35 cellular contexts compared by ENCODE assay signal in the genomic region with DNA sequence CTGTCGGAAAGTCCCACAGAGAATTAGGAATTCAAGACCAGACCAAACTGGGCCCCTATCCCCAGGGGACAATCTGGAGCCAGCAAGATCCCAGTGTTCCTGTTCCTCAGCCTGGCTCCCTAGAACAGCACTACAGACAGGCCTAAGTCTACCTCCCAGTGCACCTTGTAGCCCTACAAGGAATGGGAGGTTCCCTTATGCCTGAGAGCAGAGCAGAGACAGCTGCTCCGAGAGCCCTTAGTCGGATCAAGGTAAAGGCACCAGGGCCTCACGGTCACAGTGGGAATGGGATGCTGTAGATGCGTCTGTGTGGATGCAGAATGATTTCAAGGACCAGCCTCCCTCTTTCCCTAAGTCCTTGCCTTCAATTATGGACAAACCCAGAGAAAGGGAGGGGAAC.
"Had no signal": no experiment of that assay in that cellular context is flagged by ENCODE, and none has a peak within 500 bp of the region (broad histone marks: within the 10 kb centered on the region; RNA-seq: fewer than 3 reads in every experiment).

No MANE protein-coding gene starts in this region.

- H3K4me1 ChIP-seq: body of pancreas, prostate gland, upper lobe of right lung had no signal

- H3K4me3 ChIP-seq: body of pancreas, coronary artery, gastroesophageal sphincter, ovary, prostate gland, sigmoid colon, stomach, suprapubic skin, tibial artery, upper lobe of right lung had no signal

- H3K4me3 Mint-ChIP-seq: activated naive CD8-positive, alpha-beta T cell; activated T-cell treated with anti-CD3 and anti-CD28 coated beads, Interleukin-2, amount 50 U/mL, for 72 hours; naive B cell; nephron progenitor cell; stimulated activated memory B cell treated with anti-CD40 and anti-IgM and Interleukin-4, amounts not matched to agents 10 μg/mL and 1 μg/mL and 100 μg/mL, for 72 hours; T-helper 2 cell treated with Interferon-gamma antibody and Interleukin-4, amounts not matched to agents 5 μg/mL and 100 μg/mL, for 36 hours had no signal

- ATAC-seq: activated T-cell treated with anti-CD3 and anti-CD28 coated beads, Interleukin-2, amount 50 U/mL, for 72 hours; body of pancreas; gastroesophageal sphincter; left ventricle myocardium superior; stimulated activated memory B cell treated with anti-CD40 and anti-IgM and Interleukin-4, amounts not matched to agents 10 μg/mL and 1 μg/mL and 100 μg/mL, for 72 hours; upper lobe of right lung had no signal

- H3K9me3 ChIP-seq: body of pancreas, gastroesophageal sphincter, neutrophil, ovary, prostate gland, sigmoid colon, stomach, suprapubic skin, upper lobe of right lung had no signal

- H3K36me3 ChIP-seq: gastroesophageal sphincter, neutrophil, ovary, prostate gland, sigmoid colon, stomach, suprapubic skin, tibial artery, upper lobe of right lung had no signal

- H3K36me3 Mint-ChIP-seq: activated naive CD8-positive, alpha-beta T cell; naive B cell; stimulated activated memory B cell treated with anti-CD40 and anti-IgM and Interleukin-4, amounts not matched to agents 10 μg/mL and 1 μg/mL and 100 μg/mL, for 72 hours had no signal

- H3K9me3 Mint-ChIP-seq: activated T-cell treated with anti-CD3 and anti-CD28 coated beads, Interleukin-2, amount 50 U/mL, for 72 hours; nephron progenitor cell; stimulated activated memory B cell treated with anti-CD40 and anti-IgM and Interleukin-4, amounts not matched to agents 10 μg/mL and 1 μg/mL and 100 μg/mL, for 72 hours; T-helper 2 cell treated with Interferon-gamma antibody and Interleukin-4, amounts not matched to agents 5 μg/mL and 100 μg/mL, for 36 hours had no signal

- H3K27me3 ChIP-seq: body of pancreas, dorsolateral prefrontal cortex, gastroesophageal sphincter, neutrophil, ovary, sigmoid colon, stomach, suprapubic skin, tibial artery, upper lobe of right lung had no signal

- H3K27me3 Mint-ChIP-seq: stimulated activated memory B cell treated with anti-CD40 and anti-IgM and Interleukin-4, amounts not matched to agents 10 μg/mL and 1 μg/mL and 100 μg/mL, for 72 hours had no signal

- H3K27ac ChIP-seq: body of pancreas, coronary artery, dorsolateral prefrontal cortex, gastroesophageal sphincter, neutrophil, ovary, prostate gland, sigmoid colon, stomach, suprapubic skin, tibial artery, upper lobe of right lung had no signal

- H3K4me1 Mint-ChIP-seq: naive B cell; stimulated activated memory B cell treated with anti-CD40 and anti-IgM and Interleukin-4, amounts not matched to agents 10 μg/mL and 1 μg/mL and 100 μg/mL, for 72 hours had no signal

- H3K27ac Mint-ChIP-seq: activated naive CD8-positive, alpha-beta T cell; activated T-cell treated with anti-CD3 and anti-CD28 coated beads, Interleukin-2, amount 50 U/mL, for 72 hours; nephron progenitor cell; stimulated activated memory B cell treated with anti-CD40 and anti-IgM and Interleukin-4, amounts not matched to agents 10 μg/mL and 1 μg/mL and 100 μg/mL, for 72 hours; T-helper 2 cell treated with Interferon-gamma antibody and Interleukin-4, amounts not matched to agents 5 μg/mL and 100 μg/mL, for 36 hours had no signal

- DNase-seq: activated CD4-positive, alpha-beta T cell treated with anti-CD3 and anti-CD28 coated beads for 4 hours; activated CD4-positive, alpha-beta T cell treated with anti-CD3 and anti-CD28 coated beads, Interleukin-2, amount 50 U/mL, for 4 hours; activated CD4-positive, CD25-positive, alpha-beta regulatory T cell; activated effector memory CD4-positive, alpha-beta T cell treated with Interleukin-2 at 50 U/mL for 16 hours; activated naive CD4-positive, alpha-beta T cell treated with Interleukin-2 at 50 U/mL for 16 hours; activated T-cell treated with anti-CD3 and anti-CD28 coated beads for 4 hours; activated T-cell treated with anti-CD3 and anti-CD28 coated beads, Interleukin-2, amount 50 U/mL, for 72 hours; anterior cingulate cortex; body of pancreas; dorsolateral prefrontal cortex; effector memory CD4-positive, alpha-beta T cell; head of caudate nucleus; hippocampal formation; left cardiac atrium; left ventricle myocardium superior; naive B cell; nephron progenitor cell; ovary; retina; sigmoid colon; small intestine; stimulated activated CD4-positive, alpha-beta T cell treated with anti-CD3 and anti-CD28 coated beads, Interleukin-1b, Interleukin-23, amount 100 ng/mL, for 48 hours; stimulated activated CD4-positive, alpha-beta T cell treated with anti-CD3 and anti-CD28 coated beads, Interleukin-4, amount 100 ng/mL, for 4 hours; stimulated activated CD8-positive, alpha-beta memory T cell treated with anti-CD3 and anti-CD28 coated beads, Interleukin-4, amount 100 ng/mL, for 48 hours; stomach; tibial artery; upper lobe of right lung had no signal
